In the genomic region with DNA sequence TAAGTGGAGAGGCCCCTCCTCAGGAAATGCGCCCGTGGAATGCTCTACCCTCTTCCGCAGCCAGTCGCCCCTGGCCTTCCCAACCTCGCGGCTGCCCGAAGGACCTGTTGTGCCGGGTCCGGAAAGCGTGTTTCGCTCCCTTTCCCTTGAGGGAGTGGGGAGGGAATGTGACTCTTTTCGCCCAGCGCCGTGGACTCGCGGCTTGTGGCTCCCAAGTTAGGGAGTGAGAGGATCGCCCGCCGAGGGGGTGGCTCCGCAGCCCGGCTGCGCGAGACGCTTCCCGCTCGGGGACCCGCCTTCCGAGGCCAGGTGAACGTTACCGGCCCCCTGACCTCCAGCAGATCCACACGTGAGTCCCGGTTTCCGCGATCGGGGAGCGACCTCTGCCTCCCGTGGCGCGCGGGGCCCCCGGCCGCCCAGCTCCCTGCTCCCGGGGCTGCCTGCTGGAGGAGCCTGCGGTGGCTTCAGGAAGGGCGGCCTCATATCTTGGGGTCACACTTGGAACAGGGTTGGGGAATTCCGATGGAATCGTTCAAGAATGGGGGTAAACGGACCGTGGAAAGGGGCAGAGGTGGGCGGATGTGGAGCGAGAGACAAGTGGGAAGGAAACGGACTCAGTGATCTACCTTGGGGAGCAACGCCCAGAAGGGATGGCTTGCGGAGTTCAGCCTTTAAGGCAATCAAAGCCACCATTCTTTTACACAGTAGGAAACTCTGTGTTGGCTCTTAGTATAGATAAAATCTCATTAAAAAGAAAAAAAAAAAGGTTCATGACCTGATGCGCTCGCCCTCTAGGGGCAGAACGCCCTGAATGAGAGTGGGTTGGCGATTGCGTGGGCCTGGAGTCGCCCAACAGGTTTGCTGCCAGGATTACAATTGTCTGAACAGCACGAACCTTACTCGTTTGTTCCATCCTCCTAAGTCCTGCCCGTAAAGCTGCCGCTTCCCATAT, we compare ENCODE assay signal across 8 cellular contexts. TPM values are rescaled to one million over a fixed set of nuclear protein-coding genes. Genes with fewer than 3 reads are reported as not detected.
A peak's percentile ranks its signal among the peaks of the same experiment; 100 is the strongest.
DNase-seq lines count a peak whose midpoint lies in the region; ATAC-seq, FAIRE-seq and TF ChIP-seq lines count a peak whose summit lies in the region.

No MANE protein-coding gene starts in this region.

- H3K36me3 ChIP-seq in iPS DF 6.9 (ENCODE audit: control insufficient read depth, insufficient read depth, low read length) (no peaks in the 10 kb centered on the region), SJCRH30 (no peaks in the 10 kb centered on the region)

- no peaks in the 10 kb centered on the region for H3K9me3 ChIP-seq in iPS DF 6.9 (ENCODE audit: control insufficient read depth, insufficient read depth, low read length)
- no peaks in the 10 kb centered on the region for H3K9me3 ChIP-seq in SJCRH30 (replicated peaks)

- WGBS in iPS DF 6.9 (ENCODE audit: insufficient coverage, insufficient read length): no CpG with 5 or more reads among the region's 64 CpGs

- in situ Hi-C loops in astrocyte of the cerebellum (cut with HindIII; ENCODE audit: low sequenced_read_pairs): no loop called here

- no peak for FAIRE-seq in HTR-8/SVneo (lab: Jason Lieb, UNC)

- TF ChIP-seq CTCF in astrocyte of the cerebellum (IDR thresholded peaks at IDR 0.05; ENCODE audit: low read depth, low read length, missing control alignments): peak; percentile 27

- peak; percentile 20 to 34 for ATAC-seq in activated CD4-positive, CD25-positive, alpha-beta regulatory T cell treated with anti-CD3 and anti-CD28 coated beads, Interleukin-2, amount 50 U/mL, for 24 hours

- H3K27ac ChIP-seq in iPS DF 6.9 (ENCODE audit: low read length): no peak overlapping the region
- H3K27ac ChIP-seq in SJCRH30: no peak overlapping the region

- H3K27me3 ChIP-seq in iPS DF 6.9 (ENCODE audit: control insufficient read depth, insufficient read depth, low read length) (peaks cover 7% of the 10 kb centered on the region; the same call in 1 of the 2 replicates), SJCRH30 (no peaks in the 10 kb centered on the region)

- DNase-seq in activated CD4-positive, CD25-positive, alpha-beta regulatory T cell treated with anti-CD3 and anti-CD28 coated beads, Interleukin-2, amount 50 U/mL, for 72 hours: no peak
- peak; percentile 21 for DNase-seq in NCI-H226
- no peak for DNase-seq in astrocyte of the cerebellum (ENCODE audit: low read depth)
- DNase-seq in iPS DF 6.9 (ENCODE audit: low read depth, low spot score): peak; percentile 16
- DNase-seq in skeletal muscle cell (ENCODE audit: low read depth): no peak
- DNase-seq in SJCRH30: no peak
- DNase-seq in HTR-8/SVneo (ENCODE audit: insufficient read length, low spot score): no peak

- H3K4me3 ChIP-seq in astrocyte of the cerebellum (ENCODE audit: low read depth, low read length): peak overlapping the region; percentile 67
- H3K4me3 ChIP-seq in iPS DF 6.9 (ENCODE audit: low read length): peak overlapping the region; percentile 79; the same call in 1 of the 2 replicates
- peak overlapping the region; percentile 58 for H3K4me3 ChIP-seq in skeletal muscle cell (ENCODE audit: low read depth, low read length)
- H3K4me3 ChIP-seq in SJCRH30: no peak overlapping the region

- H3K4me1 ChIP-seq in iPS DF 6.9 (ENCODE audit: control insufficient read depth, insufficient read depth, low read length): 0 out of 2 replicates have a peak, but pooled peaks cover 2% of the 10 kb centered on the region
- H3K4me1 ChIP-seq in SJCRH30: no peaks in the 10 kb centered on the region

RNA-seq across cellular contexts. Expression of gene TPD52L1, which starts 0.9 kb away (rescaled TPM):
- 0.05 TPM in 1 of 2 replicates, not detected in the other for total RNA-seq in SJCRH30 (2014; rRNA removed; shearing (Covaris generic))

Comparison
In these comparisons a context has a peak if more than half of its experiments do, and no peak if none do; other contexts are left out.
1. DNase-seq: peak in NCI-H226 (single experiment) and iPS DF 6.9 (single experiment); none in activated CD4-positive, CD25-positive, alpha-beta regulatory T cell treated with anti-CD3 and anti-CD28 coated beads, Interleukin-2, amount 50 U/mL, for 72 hours (single experiment), astrocyte of the cerebellum (single experiment), skeletal muscle cell (single experiment), SJCRH30 (0 of 2) and HTR-8/SVneo (single experiment).